In genomic region chr4:185017964-185018772, GRCh38 we compare ENCODE assay signal across 15 cellular contexts. TPM values are rescaled to one million over a fixed set of nuclear protein-coding genes. Genes with fewer than 3 reads are reported as not detected.
DNase-seq lines count a peak whose midpoint lies in the region; FAIRE-seq and TF ChIP-seq lines count a peak whose summit lies in the region.
"Had no signal": no experiment of that assay in that cellular context is flagged by ENCODE, and none has a peak within 500 bp of the region (broad histone marks: within the 10 kb centered on the region; RNA-seq: fewer than 3 reads in every experiment).

TSS of gene HELT (plus strand) at chr4:185018490. CDS start at chr4:185018929, 439 bp downstream.

- CTCF ChIA-PET in H1 (lab: Charles Lee; ENCODE audit: partially characterized antibody): interaction anchor here (0.6 to 4.2 kb wide), 11 partner anchors 11 to 495 kb away, joined by 3 to 23 read pairs (median 4); no protein-coding TSS in a partner anchor

- H3K9me3 Mint-ChIP-seq in activated CD4-positive, alpha-beta T cell treated with anti-CD3 and anti-CD28 coated beads, Interleukin-2, amount 10 ng/mL, durations not matched to agents 24 days and 14 days: no peaks in the 10 kb centered on the region
- H3K9me3 Mint-ChIP-seq in endothelial cell (ENCODE audit: unreplicated experiment): no peaks in the 10 kb centered on the region
- H3K9me3 Mint-ChIP-seq: activated naive CD4-positive, alpha-beta T cell treated with anti-CD3 and anti-CD28 coated beads for 36 hours had no signal

- peaks cover 14% of the 10 kb centered on the region for H3K4me1 Mint-ChIP-seq in activated CD4-positive, alpha-beta T cell treated with anti-CD3 and anti-CD28 coated beads, Interleukin-2, amount 10 ng/mL, durations not matched to agents 24 days and 14 days
- H3K4me1 Mint-ChIP-seq in endothelial cell (ENCODE audit: unreplicated experiment): peaks cover 14% of the 10 kb centered on the region

- no peaks in the 10 kb centered on the region; a peak in 1 of 4 replicates for H3K9me3 ChIP-seq in H1 (ENCODE audit: insufficient read depth in 2 of 2, low read depth in 1 of 2, low read length in 1 of 2)
- H3K9me3 ChIP-seq in skeletal muscle tissue (ENCODE audit: control insufficient read depth in 3 of 3, low read length in 3 of 3): no peaks in the 10 kb centered on the region
- H3K9me3 ChIP-seq: SJCRH30 had no signal

- peaks cover 13 to 16% of the 10 kb centered on the region in 2 experiments for H4K20me1 ChIP-seq in H1 (replicated peaks in 1 of 2; ENCODE audit: control insufficient read depth in 1 of 2, insufficient read depth in 2 of 2, low read length in 2 of 2)

- no peak within 1 kb of the TSS for H3K4me3 Mint-ChIP-seq in activated CD4-positive, alpha-beta T cell treated with anti-CD3 and anti-CD28 coated beads, Interleukin-2, amount 10 ng/mL, durations not matched to agents 24 days and 14 days
- H3K4me3 Mint-ChIP-seq in endothelial cell (ENCODE audit: unreplicated experiment): no peak within 1 kb of the TSS
- H3K4me3 Mint-ChIP-seq: activated naive CD4-positive, alpha-beta T cell treated with anti-CD3 and anti-CD28 coated beads for 36 hours had no signal

- no peak within 1 kb of the TSS for H4K91ac ChIP-seq in H1 (replicated peaks; ENCODE audit: insufficient read length, low read length)

- H2BK12ac ChIP-seq in H1 (ENCODE audit: low read depth, low read length): no peak within 1 kb of the TSS

- H2BK120ac ChIP-seq in H1 (replicated peaks; ENCODE audit: low read depth, low read length): no peak within 1 kb of the TSS

- H3K27me3 Mint-ChIP-seq in activated CD4-positive, alpha-beta T cell treated with anti-CD3 and anti-CD28 coated beads, Interleukin-2, amount 10 ng/mL, durations not matched to agents 24 days and 14 days: peaks cover 87% of the 10 kb centered on the region
- peaks cover 45% of the 10 kb centered on the region for H3K27me3 Mint-ChIP-seq in endothelial cell (ENCODE audit: unreplicated experiment)

- H3K9ac ChIP-seq in H1 (replicated peaks in 1 of 4; ENCODE audit: extremely low read depth in 1 of 4, low read depth in 3 of 4, low read length in 3 of 4) (no peak within 1 kb of the TSS), skeletal muscle tissue (ENCODE audit: low read depth in 1 of 3, low read length in 3 of 3) (no peak within 1 kb of the TSS)

- H3K4ac ChIP-seq in H1 (replicated peaks; ENCODE audit: insufficient read length, low read depth, low read length): no peak within 1 kb of the TSS

- H3K23me2 ChIP-seq in H1 (ENCODE audit: low read depth, low read length): peaks cover 21% of the 10 kb centered on the region; the same call in 1 of the 2 replicates

- H2AK5ac ChIP-seq in H1 (ENCODE audit: low read depth, low read length): no peak within 1 kb of the TSS

- intact Hi-C loops in activated CD4-positive, alpha-beta T cell treated with anti-CD3 and anti-CD28 coated beads, Interleukin-2, amount 10 ng/mL, durations not matched to agents 24 days and 14 days (cut with micrococcal nuclease): loop anchor here (2.0 to 10.0 kb wide), 4 partner anchors 124 to 1707 kb away; partner anchors contain the start of genes FAT1, SLC25A4 and STOX2

- H3K18ac ChIP-seq in H1 (ENCODE audit: extremely low read depth, low read length): peak within 1 kb of the TSS; percentile 44; the same call in 1 of the 2 replicates

- H3K79me1 ChIP-seq in H1 (ENCODE audit: low read depth, low read length): no peaks in the 10 kb centered on the region

- H3K4me3 ChIP-seq in H1 (ENCODE audit: extremely low read depth in 1 of 4, insufficient read depth in 2 of 4, low read depth in 3 of 4, low read length in 4 of 4) (peak within 1 kb of the TSS; percentile 8 to 53 (median 22); a peak in 7 of 8 replicates), skeletal muscle tissue (ENCODE audit: low read length in 3 of 3) (peak within 1 kb of the TSS in 2 of 3 donors; percentile 27 to 35)
- H3K4me3 ChIP-seq: lung, SJCRH30 had no signal

- H2BK5ac ChIP-seq in H1 (ENCODE audit: low read depth, low read length): no peak within 1 kb of the TSS

- H3K23ac ChIP-seq in H1 (ENCODE audit: insufficient read length): no peak within 1 kb of the TSS

- H2BK20ac ChIP-seq in H1 (ENCODE audit: low read length): no peak within 1 kb of the TSS; the same call in 1 of the 2 replicates

- TF ChIP-seq RAD21 in H1 (IDR thresholded peaks at IDR 0.05 in 1 of 2, conservative IDR thresholded peaks at IDR 0.05 in 1 of 2; ENCODE audit: low read depth in 2 of 2, low read length in 2 of 2): no peak

- no peak for FAIRE-seq in H1 (lab: Jason Lieb, UNC)
- FAIRE-seq in D721Med (lab: Jason Lieb, UNC): no peak

- H3K36me3 ChIP-seq in H1 (ENCODE audit: control insufficient read depth in 2 of 4, insufficient read depth in 4 of 4, low read length in 3 of 4): no peaks in the 10 kb centered on the region; a peak in 1 of 8 replicates
- no peaks in the 10 kb centered on the region for H3K36me3 ChIP-seq in skeletal muscle tissue (ENCODE audit: control insufficient read depth in 3 of 3, insufficient read depth in 3 of 3, low read length in 3 of 3)
- H3K36me3 ChIP-seq: SJCRH30 had no signal

- peaks cover 3% of the 10 kb centered on the region for H3K36me3 Mint-ChIP-seq in activated CD4-positive, alpha-beta T cell treated with anti-CD3 and anti-CD28 coated beads, Interleukin-2, amount 10 ng/mL, durations not matched to agents 24 days and 14 days (ENCODE audit: low read depth)
- no peaks in the 10 kb centered on the region for H3K36me3 Mint-ChIP-seq in endothelial cell (ENCODE audit: low read depth, unreplicated experiment)

- H3K79me2 ChIP-seq in H1 (ENCODE audit: control insufficient read depth in 1 of 2, insufficient read depth in 2 of 2, low read length in 2 of 2): no peaks in the 10 kb centered on the region

- no peak for TF ChIP-seq EP300 in H1 (IDR thresholded peaks at IDR 0.05; ENCODE audit: borderline replicate concordance in 1 of 2, low read depth in 2 of 2, low read length in 2 of 2)

- peak within 1 kb of the TSS; percentile 60 for H4K8ac ChIP-seq in H1 (ENCODE audit: extremely low read depth, insufficient read depth, low read length)

- no peak within 1 kb of the TSS for H3K56ac ChIP-seq in H1 (replicated peaks; ENCODE audit: insufficient read length, low read depth, low read length)

- POLR2A ChIA-PET in H1 (lab: Charles Lee; ENCODE audit: partially characterized antibody): interaction anchor here (1.2 to 1.8 kb wide), 4 partner anchors 90 to 378 kb away, joined by 3 to 5 read pairs (median 4); partner anchors contain the start of genes ANKRD37 and SLC25A4

- H2BK15ac ChIP-seq in H1 (ENCODE audit: low read length): no peak within 1 kb of the TSS

- WGBS in H1 (ENCODE audit: extremely low coverage in 1 of 2, insufficient coverage in 1 of 2, insufficient read length in 1 of 2, insufficient replicate concordance in 2 of 2, low coverage in 1 of 2, low lambda C conversion rate in 2 of 2, missing lambda C conversion rate in 1 of 2), 2 experiments: 3% methylated on average over 51 of the region's 58 CpGs; no CpG with 5 or more reads in 1 of the 2 experiments

- peak within 1 kb of the TSS; percentile 80 to 92 for H3K4me2 ChIP-seq in H1 (ENCODE audit: insufficient read depth in 1 of 2, low read depth in 2 of 2, low read length in 2 of 2)

- H3K27me3 ChIP-seq in H1 (replicated peaks in 1 of 4; ENCODE audit: control insufficient read depth in 3 of 4, extremely low read depth in 1 of 4, insufficient read depth in 3 of 4, low read length in 3 of 4) (peaks cover 95 to 100% (median 100%) of the 10 kb centered on the region in 4 experiments), skeletal muscle tissue (ENCODE audit: control insufficient read depth in 3 of 3, insufficient read depth in 3 of 3, low read length in 3 of 3) (peaks cover 87 to 98% (median 98%) of the 10 kb centered on the region in 3 donors)
- H3K27me3 ChIP-seq: SJCRH30 had no signal

- H3K27ac Mint-ChIP-seq in activated CD4-positive, alpha-beta T cell treated with anti-CD3 and anti-CD28 coated beads, Interleukin-2, amount 10 ng/mL, durations not matched to agents 24 days and 14 days: peak within 1 kb of the TSS; percentile 29
- no peak within 1 kb of the TSS for H3K27ac Mint-ChIP-seq in endothelial cell (ENCODE audit: unreplicated experiment)
- H3K27ac Mint-ChIP-seq: activated naive CD4-positive, alpha-beta T cell treated with anti-CD3 and anti-CD28 coated beads for 36 hours had no signal

- no peak within 1 kb of the TSS; the same call in 1 of the 2 replicates for H2AFZ ChIP-seq in H1 (ENCODE audit: low read length)

- DNase-seq in activated CD4-positive, alpha-beta T cell treated with anti-CD3 and anti-CD28 coated beads, Interleukin-2, amount 10 ng/mL, durations not matched to agents 24 days and 14 days: no peak
- DNase-seq in activated CD4-positive, alpha-beta T cell treated with anti-CD3 and anti-CD28 coated beads, Interleukin-2, amount 50 U/mL, for 1 hour: no peak
- DNase-seq in NCI-H526 treated with DMSO at 0.1 percent for 48 hours (lab: John Stamatoyannopoulos, UW) (peak; percentile 21), H1 (ENCODE audit: low read depth in 1 of 2, low spot score in 2 of 2) (peak in 1 of 2 experiments; percentile 76), NCI-H774 (lab: John Stamatoyannopoulos, UW) (no peak), D721Med (ENCODE audit: insufficient read length, low spot score) (no peak), endothelial cell (ENCODE audit: low spot score) (no peak)
- DNase-seq: activated CD4-positive, alpha-beta T cell treated with anti-CD3 and anti-CD28 coated beads for 48 hours; activated naive CD4-positive, alpha-beta T cell treated with anti-CD3 and anti-CD28 coated beads for 36 hours; IMR-90; SJCRH30; substantia nigra had no signal

- no peak within 1 kb of the TSS for H3K27ac ChIP-seq in H1 (ENCODE audit: low read depth, low read length)
- H3K27ac ChIP-seq in skeletal muscle tissue (ENCODE audit: low read depth, low read length): no peak within 1 kb of the TSS
- H3K27ac ChIP-seq: SJCRH30 had no signal

- H4K5ac ChIP-seq in H1 (ENCODE audit: insufficient read length, low read depth, low read length): no peak within 1 kb of the TSS

- H3K4me1 ChIP-seq in H1 (replicated peaks in 1 of 4; ENCODE audit: control insufficient read depth in 3 of 4, insufficient read depth in 4 of 4, low read length in 3 of 4) (peaks cover 0 to 61% (median 35%) of the 10 kb centered on the region in 4 experiments; a peak in 6 of 7 replicates), skeletal muscle tissue (ENCODE audit: control insufficient read depth in 3 of 3, insufficient read depth in 3 of 3, low read length in 3 of 3) (peaks cover 21 to 44% (median 38%) of the 10 kb centered on the region in 3 donors)
- H3K4me1 ChIP-seq: SJCRH30 had no signal

- H3K14ac ChIP-seq in H1 (ENCODE audit: insufficient read length): no peak within 1 kb of the TSS

- TF ChIP-seq CTCF in H1 (IDR thresholded peaks at IDR 0.05; ENCODE audit: control extremely low read depth in 1 of 3, insufficient read depth in 1 of 3, low read depth in 1 of 3, low read length in 3 of 3): no peak
- no peak for TF ChIP-seq CTCF in D721Med (IDR thresholded peaks at IDR 0.05; ENCODE audit: insufficient read depth, missing control alignments)
- TF ChIP-seq CTCF in endothelial cell (IDR thresholded peaks at IDR 0.05; ENCODE audit: unreplicated experiment): no peak

- TF ChIP-seq POLR2A in H1 (IDR thresholded peaks at IDR 0.05; ENCODE audit: control extremely low read depth in 1 of 2, low read depth in 2 of 2, low read length in 2 of 2): no peak

RNA-seq across cellular contexts. Expression of gene HELT, which starts in this region (rescaled TPM):
- not detected in 2 replicates for total RNA-seq in activated CD4-positive, alpha-beta T cell treated with anti-CD3 and anti-CD28 coated beads, Interleukin-2, amount 10 ng/mL, durations not matched to agents 24 days and 14 days
- total RNA-seq in H1 (2021; fragmentation: NEBNext Ultra II Directional; extraction: Animal tissue kit (Norgen Biotek cat#: 25700)): 0.35 TPM in 1 of 2 replicates, not detected in the other
- 0.28 and 0.32 TPM in 2 replicates for polyA plus RNA-seq in H1 (2011; rRNA removed)
- polyA plus RNA-seq in H1 (2011; cell fraction: cytosol; rRNA removed): 0.22 TPM
- 0.17 TPM for polyA plus RNA-seq in H1 (2011; cell fraction: nucleus; rRNA removed)
- not detected in 4 replicates for polyA plus RNA-seq in H1 (2012, experiment 1 of 2)
- polyA plus RNA-seq in H1 (2012, experiment 2 of 2): not detected
- 0.08 TPM for polyA plus RNA-seq in H1 (2013, experiment 1 of 2)
- 0.09 TPM for polyA plus RNA-seq in H1 (2013, experiment 2 of 2)
- not detected in 2 replicates for polyA minus RNA-seq in H1 (2011; rRNA and poly(A)+ RNA removed)
- not detected for polyA minus RNA-seq in H1 (2011; cell fraction: cytosol; rRNA and poly(A)+ RNA removed)
- polyA minus RNA-seq in H1 (2011; cell fraction: nucleus; rRNA and poly(A)+ RNA removed): not detected
- total RNA-seq in skeletal muscle tissue: not detected
- not detected for total RNA-seq in endothelial cell (ENCODE audit: unreplicated experiment)
- total RNA-seq: activated naive CD4-positive, alpha-beta T cell treated with anti-CD3 and anti-CD28 coated beads for 36 hours; dermis blood vessel endothelial cell; IMR-90; SJCRH30 had no signal
- polyA plus RNA-seq: IMR-90 had no signal
